In genomic region chr5:108093186-108093585, GRCh38 we compare ENCODE assay signal across 8 cellular contexts.
DNase-seq lines count a peak whose midpoint lies in the region; ATAC-seq and TF ChIP-seq lines count a peak whose summit lies in the region.

No MANE protein-coding gene starts in this region.

- H3K27ac ChIP-seq in left ventricle myocardium inferior (replicated peaks), result no peak overlapping the region

- ATAC-seq in GM18520 (IDR thresholded peaks at IDR 0.05; ENCODE audit: unreplicated experiment) (no peak), GM19324 (IDR thresholded peaks at IDR 0.05; ENCODE audit: low FRiP score, unreplicated experiment) (no peak)

- no peaks in the 10 kb centered on the region for H3K9me3 ChIP-seq in left ventricle myocardium inferior (replicated peaks)

- DNase-seq in left ventricle myocardium inferior (no peak), cardiac septum (ENCODE audit: low spot score) (no peak), NB4 (ENCODE audit: low read depth) (peak; percentile 19), epithelial cell of proximal tubule (ENCODE audit: low read depth) (no peak), NK-92 (lab: John Stamatoyannopoulos, UW; ENCODE audit: unreplicated experiment) (no peak), SHP77 treated with DMSO at 0.1 percent for 48 hours (lab: John Stamatoyannopoulos, UW) (no peak)

- TF ChIP-seq CTCF in left ventricle myocardium inferior (IDR thresholded peaks at IDR 0.05; ENCODE audit: borderline replicate concordance) (peak; percentile 45), NB4 (IDR thresholded peaks at IDR 0.05; ENCODE audit: low read depth, low read length) (peak; percentile 24), epithelial cell of proximal tubule (conservative IDR thresholded peaks at IDR 0.05; ENCODE audit: low read depth, low read length) (peak; percentile 66)

- H3K27me3 ChIP-seq in left ventricle myocardium inferior (ENCODE audit: low read depth), result no peaks in the 10 kb centered on the region

- TF ChIP-seq POLR2A in NB4 (IDR thresholded peaks at IDR 0.05; ENCODE audit: extremely low read depth, insufficient read length), result no peak

- H3K4me1 ChIP-seq in left ventricle myocardium inferior, result peaks cover 24% of the 10 kb centered on the region

- intact Hi-C loops in left ventricle myocardium inferior (cut with micrococcal nuclease), result no loop called here
- intact Hi-C loops in cardiac septum (cut with DNase I), result no loop called here

- no peak overlapping the region for H3K4me3 ChIP-seq in left ventricle myocardium inferior
- H3K4me3 ChIP-seq in NB4 (ENCODE audit: low read depth, low read length), result no peak overlapping the region
- no peak overlapping the region for H3K4me3 ChIP-seq in epithelial cell of proximal tubule (ENCODE audit: low read depth, low read length)

- H3K36me3 ChIP-seq in left ventricle myocardium inferior, result no peaks in the 10 kb centered on the region
